In genomic region chr12:128612150-128612850, GRCh38 we compare ENCODE assay signal across 1 cellular context.
TF ChIP-seq lines count a peak whose summit lies in the region.

No MANE protein-coding gene starts in this region.

TF ChIP-seq in PFSK-1, 5 proteins besides CTCF, POLR2A, EP300 and RAD21 (continued from another document):
- TF ChIP-seq, protein P1, sequence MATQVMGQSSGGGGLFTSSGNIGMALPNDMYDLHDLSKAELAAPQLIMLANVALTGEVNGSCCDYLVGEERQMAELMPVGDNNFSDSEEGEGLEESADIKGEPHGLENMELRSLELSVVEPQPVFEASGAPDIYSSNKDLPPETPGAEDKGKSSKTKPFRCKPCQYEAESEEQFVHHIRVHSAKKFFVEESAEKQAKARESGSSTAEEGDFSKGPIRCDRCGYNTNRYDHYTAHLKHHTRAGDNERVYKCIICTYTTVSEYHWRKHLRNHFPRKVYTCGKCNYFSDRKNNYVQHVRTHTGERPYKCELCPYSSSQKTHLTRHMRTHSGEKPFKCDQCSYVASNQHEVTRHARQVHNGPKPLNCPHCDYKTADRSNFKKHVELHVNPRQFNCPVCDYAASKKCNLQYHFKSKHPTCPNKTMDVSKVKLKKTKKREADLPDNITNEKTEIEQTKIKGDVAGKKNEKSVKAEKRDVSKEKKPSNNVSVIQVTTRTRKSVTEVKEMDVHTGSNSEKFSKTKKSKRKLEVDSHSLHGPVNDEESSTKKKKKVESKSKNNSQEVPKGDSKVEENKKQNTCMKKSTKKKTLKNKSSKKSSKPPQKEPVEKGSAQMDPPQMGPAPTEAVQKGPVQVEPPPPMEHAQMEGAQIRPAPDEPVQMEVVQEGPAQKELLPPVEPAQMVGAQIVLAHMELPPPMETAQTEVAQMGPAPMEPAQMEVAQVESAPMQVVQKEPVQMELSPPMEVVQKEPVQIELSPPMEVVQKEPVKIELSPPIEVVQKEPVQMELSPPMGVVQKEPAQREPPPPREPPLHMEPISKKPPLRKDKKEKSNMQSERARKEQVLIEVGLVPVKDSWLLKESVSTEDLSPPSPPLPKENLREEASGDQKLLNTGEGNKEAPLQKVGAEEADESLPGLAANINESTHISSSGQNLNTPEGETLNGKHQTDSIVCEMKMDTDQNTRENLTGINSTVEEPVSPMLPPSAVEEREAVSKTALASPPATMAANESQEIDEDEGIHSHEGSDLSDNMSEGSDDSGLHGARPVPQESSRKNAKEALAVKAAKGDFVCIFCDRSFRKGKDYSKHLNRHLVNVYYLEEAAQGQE (IDR thresholded peaks at IDR 0.05; ENCODE audit: insufficient read depth in 1 of 2, low read depth in 2 of 2, low read length in 2 of 2) = no peak
- TF ChIP-seq FOXP2 (optimal IDR thresholded peaks at IDR 0.05; ENCODE audit: borderline replicate concordance, extremely low read depth, extremely low read length, insufficient read depth) = no peak
TF ChIP-seq in PFSK-1: peak in this region for 1.
